Comparison of ENCODE assay signal across 1 cellular context in genomic region chr9:109320734-109321448, GRCh38.
TF ChIP-seq lines count a peak whose summit lies in the region.

EPB41L4B (minus strand) TSS chr9:109321059; CDS start chr9:109320446, 613 bp downstream.

TF ChIP-seq in HEK293, 187 proteins besides CTCF, POLR2A, EP300 and RAD21 (continued from another document and continues in another):
- TF ChIP-seq TSHZ1 (tag by site-specific recombination; IDR thresholded peaks at IDR 0.05; ENCODE audit: borderline replicate concordance) (no peak), ZNF202 (tag by site-specific recombination; IDR thresholded peaks at IDR 0.05; ENCODE audit: borderline replicate concordance) (no peak), ZNF518A (tag by site-specific recombination; conservative IDR thresholded peaks at IDR 0.05; ENCODE audit: low read depth) (peak; percentile 64), ZNF529 (tag by site-specific recombination; IDR thresholded peaks at IDR 0.05; ENCODE audit: insufficient replicate concordance) (no peak), TCF7L2 (IDR thresholded peaks at IDR 0.05; ENCODE audit: borderline replicate concordance, low read depth, low read length) (no peak), ZNF670 (tag by site-specific recombination; IDR thresholded peaks at IDR 0.05; ENCODE audit: low read depth) (no peak), ZNF24 (tag by site-specific recombination; IDR thresholded peaks at IDR 0.05) (peak; percentile 45; the same call in 1 of the 2 replicates), KLF16 (tag by site-specific recombination; IDR thresholded peaks at IDR 0.05) (0 out of 2 replicates have a peak, but pooled peaks have one; percentile 48), KLF1 (tag by site-specific recombination; IDR thresholded peaks at IDR 0.05) (peak; percentile 28; the same call in 1 of the 2 replicates), SP7 (tag by site-specific recombination; IDR thresholded peaks at IDR 0.05) (0 out of 2 replicates have a peak, but pooled peaks have one; percentile 38), KLF7 (tag by site-specific recombination; IDR thresholded peaks at IDR 0.05; ENCODE audit: borderline replicate concordance) (no peak), ZNF501 (tag by site-specific recombination; IDR thresholded peaks at IDR 0.05) (peak; percentile 48; the same call in 1 of the 2 replicates), ZNF654 (tag by site-specific recombination; IDR thresholded peaks at IDR 0.05; ENCODE audit: low read depth) (peak; percentile 70), PATZ1 (tag by site-specific recombination; IDR thresholded peaks at IDR 0.05) (0 out of 2 replicates have a peak, but pooled peaks have one; percentile 31), ATF2 (tag by site-specific recombination; IDR thresholded peaks at IDR 0.05; ENCODE audit: low read depth) (no peak), BCL11A (tag by site-specific recombination; IDR thresholded peaks at IDR 0.05; ENCODE audit: low read depth) (no peak), ZNF184 (tag by site-specific recombination; IDR thresholded peaks at IDR 0.05) (no peak), ZNF239 (tag by site-specific recombination; IDR thresholded peaks at IDR 0.05) (no peak), ZIC2 (tag by site-specific recombination; IDR thresholded peaks at IDR 0.05) (peak; percentile 42), ZNF335 (tag by site-specific recombination; conservative IDR thresholded peaks at IDR 0.05) (0 out of 2 replicates have a peak, but pooled peaks have one; percentile 35), ZNF658 (tag by site-specific recombination; IDR thresholded peaks at IDR 0.05) (no peak), ZNF26 (tag by site-specific recombination; IDR thresholded peaks at IDR 0.05) (no peak), MYNN (tag by site-specific recombination; IDR thresholded peaks at IDR 0.05; ENCODE audit: borderline replicate concordance) (no peak), ZNF423 (tag by site-specific recombination; IDR thresholded peaks at IDR 0.05) (no peak), ZNF555 (tag by site-specific recombination; conservative IDR thresholded peaks at IDR 0.05) (no peak), ZBTB7A (tag by site-specific recombination; IDR thresholded peaks at IDR 0.05; ENCODE audit: low read depth) (no peak), ZNF23 (tag by site-specific recombination; IDR thresholded peaks at IDR 0.05; ENCODE audit: borderline replicate concordance) (no peak), ZBTB49 (tag by site-specific recombination; IDR thresholded peaks at IDR 0.05; ENCODE audit: low read depth) (no peak), ZBTB21 (tag by site-specific recombination; IDR thresholded peaks at IDR 0.05) (0 out of 2 replicates have a peak, but pooled peaks have one; percentile 26)
- TF ChIP-seq, protein P1, sequence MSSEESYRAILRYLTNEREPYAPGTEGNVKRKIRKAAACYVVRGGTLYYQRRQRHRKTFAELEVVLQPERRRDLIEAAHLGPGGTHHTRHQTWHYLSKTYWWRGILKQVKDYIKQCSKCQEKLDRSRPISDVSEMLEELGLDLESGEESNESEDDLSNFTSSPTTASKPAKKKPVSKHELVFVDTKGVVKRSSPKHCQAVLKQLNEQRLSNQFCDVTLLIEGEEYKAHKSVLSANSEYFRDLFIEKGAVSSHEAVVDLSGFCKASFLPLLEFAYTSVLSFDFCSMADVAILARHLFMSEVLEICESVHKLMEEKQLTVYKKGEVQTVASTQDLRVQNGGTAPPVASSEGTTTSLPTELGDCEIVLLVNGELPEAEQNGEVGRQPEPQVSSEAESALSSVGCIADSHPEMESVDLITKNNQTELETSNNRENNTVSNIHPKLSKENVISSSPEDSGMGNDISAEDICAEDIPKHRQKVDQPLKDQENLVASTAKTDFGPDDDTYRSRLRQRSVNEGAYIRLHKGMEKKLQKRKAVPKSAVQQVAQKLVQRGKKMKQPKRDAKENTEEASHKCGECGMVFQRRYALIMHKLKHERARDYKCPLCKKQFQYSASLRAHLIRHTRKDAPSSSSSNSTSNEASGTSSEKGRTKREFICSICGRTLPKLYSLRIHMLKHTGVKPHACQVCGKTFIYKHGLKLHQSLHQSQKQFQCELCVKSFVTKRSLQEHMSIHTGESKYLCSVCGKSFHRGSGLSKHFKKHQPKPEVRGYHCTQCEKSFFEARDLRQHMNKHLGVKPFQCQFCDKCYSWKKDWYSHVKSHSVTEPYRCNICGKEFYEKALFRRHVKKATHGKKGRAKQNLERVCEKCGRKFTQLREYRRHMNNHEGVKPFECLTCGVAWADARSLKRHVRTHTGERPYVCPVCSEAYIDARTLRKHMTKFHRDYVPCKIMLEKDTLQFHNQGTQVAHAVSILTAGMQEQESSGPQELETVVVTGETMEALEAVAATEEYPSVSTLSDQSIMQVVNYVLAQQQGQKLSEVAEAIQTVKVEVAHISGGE (tag by site-specific recombination; conservative IDR thresholded peaks at IDR 0.05; ENCODE audit: low read depth): peak; percentile 53; the same call in 1 of the 2 replicates
- TF ChIP-seq, protein P2, sequence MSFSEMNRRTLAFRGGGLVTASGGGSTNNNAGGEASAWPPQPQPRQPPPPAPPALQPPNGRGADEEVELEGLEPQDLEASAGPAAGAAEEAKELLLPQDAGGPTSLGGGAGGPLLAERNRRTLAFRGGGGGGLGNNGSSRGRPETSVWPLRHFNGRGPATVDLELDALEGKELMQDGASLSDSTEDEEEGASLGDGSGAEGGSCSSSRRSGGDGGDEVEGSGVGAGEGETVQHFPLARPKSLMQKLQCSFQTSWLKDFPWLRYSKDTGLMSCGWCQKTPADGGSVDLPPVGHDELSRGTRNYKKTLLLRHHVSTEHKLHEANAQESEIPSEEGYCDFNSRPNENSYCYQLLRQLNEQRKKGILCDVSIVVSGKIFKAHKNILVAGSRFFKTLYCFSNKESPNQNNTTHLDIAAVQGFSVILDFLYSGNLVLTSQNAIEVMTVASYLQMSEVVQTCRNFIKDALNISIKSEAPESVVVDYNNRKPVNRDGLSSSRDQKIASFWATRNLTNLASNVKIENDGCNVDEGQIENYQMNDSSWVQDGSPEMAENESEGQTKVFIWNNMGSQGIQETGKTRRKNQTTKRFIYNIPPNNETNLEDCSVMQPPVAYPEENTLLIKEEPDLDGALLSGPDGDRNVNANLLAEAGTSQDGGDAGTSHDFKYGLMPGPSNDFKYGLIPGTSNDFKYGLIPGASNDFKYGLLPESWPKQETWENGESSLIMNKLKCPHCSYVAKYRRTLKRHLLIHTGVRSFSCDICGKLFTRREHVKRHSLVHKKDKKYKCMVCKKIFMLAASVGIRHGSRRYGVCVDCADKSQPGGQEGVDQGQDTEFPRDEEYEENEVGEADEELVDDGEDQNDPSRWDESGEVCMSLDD (tag by site-specific recombination; IDR thresholded peaks at IDR 0.05): no peak
